ENCODE assay signal across 8 cellular contexts in genomic region chr6:18323935-18324707, GRCh38.
DNase-seq lines count a peak whose midpoint lies in the region; ATAC-seq and TF ChIP-seq lines count a peak whose summit lies in the region.

No MANE protein-coding gene starts in this region.

- H3K27me3 ChIP-seq in brain microvascular endothelial cell (replicated peaks) (no peaks in the 10 kb centered on the region), tibial artery (no peaks in the 10 kb centered on the region)

- H3K9me3 ChIP-seq in tibial artery: no peaks in the 10 kb centered on the region

- peaks cover 0 to 17% (median 6%) of the 10 kb centered on the region in 4 donors for H3K4me1 ChIP-seq in tibial artery

- in situ Hi-C loops in brain microvascular endothelial cell (cut with HindIII; ENCODE audit: low pct_ligation_motif_present, low sequenced_read_pairs): loop anchor here (25.0 kb wide), 1 partner anchor 163 kb away; no protein-coding TSS in a partner anchor

- H3K27ac ChIP-seq in brain microvascular endothelial cell: no peak overlapping the region
- no peak overlapping the region for H3K27ac ChIP-seq in tibial artery

- peak; percentile 75 to 81 for DNase-seq in AML-193 (lab: John Stamatoyannopoulos, UW)
- DNase-seq in NCI-H774 (lab: John Stamatoyannopoulos, UW): peak; percentile 47
- peak; percentile 57 for DNase-seq in brain microvascular endothelial cell
- DNase-seq in iris pigment epithelial cell (ENCODE audit: low read depth): peak; percentile 53
- DNase-seq in tibial artery: no peak

- TF ChIP-seq CTCF in brain microvascular endothelial cell (IDR thresholded peaks at IDR 0.05; ENCODE audit: low read depth, low read length, missing control alignments) (peak; percentile 65), tibial artery (IDR thresholded peaks at IDR 0.05) (peak; percentile 67 to 84)

- H3K4me3 ChIP-seq in brain microvascular endothelial cell (ENCODE audit: low read depth, low read length) (no peak overlapping the region), tibial artery (no peak overlapping the region)

- H3K36me3 ChIP-seq in brain microvascular endothelial cell (replicated peaks) (no peaks in the 10 kb centered on the region), tibial artery (no peaks in the 10 kb centered on the region)

- intact Hi-C loops in tibial artery (cut with DNase I; ENCODE audit: low total_unique reads): loop anchor here (2.0 kb wide), 1 partner anchor 181 kb away; no protein-coding TSS in a partner anchor

- ATAC-seq in GM18502 (IDR thresholded peaks at IDR 0.05; ENCODE audit: poor library complexity, unreplicated experiment) (peak; percentile 72), HG03565 (IDR thresholded peaks at IDR 0.05; ENCODE audit: unreplicated experiment) (peak; percentile 58), GM21825 (IDR thresholded peaks at IDR 0.05; ENCODE audit: unreplicated experiment) (no peak)

Comparison
In these comparisons a context has a peak if more than half of its experiments do, and no peak if none do; other contexts are left out.
1. DNase-seq: peak in AML-193 (2 of 2), NCI-H774 (single experiment), brain microvascular endothelial cell (single experiment) and iris pigment epithelial cell (single experiment); none in tibial artery (0 of 2).